1 cellular context compared by ENCODE assay signal in the genomic region with DNA sequence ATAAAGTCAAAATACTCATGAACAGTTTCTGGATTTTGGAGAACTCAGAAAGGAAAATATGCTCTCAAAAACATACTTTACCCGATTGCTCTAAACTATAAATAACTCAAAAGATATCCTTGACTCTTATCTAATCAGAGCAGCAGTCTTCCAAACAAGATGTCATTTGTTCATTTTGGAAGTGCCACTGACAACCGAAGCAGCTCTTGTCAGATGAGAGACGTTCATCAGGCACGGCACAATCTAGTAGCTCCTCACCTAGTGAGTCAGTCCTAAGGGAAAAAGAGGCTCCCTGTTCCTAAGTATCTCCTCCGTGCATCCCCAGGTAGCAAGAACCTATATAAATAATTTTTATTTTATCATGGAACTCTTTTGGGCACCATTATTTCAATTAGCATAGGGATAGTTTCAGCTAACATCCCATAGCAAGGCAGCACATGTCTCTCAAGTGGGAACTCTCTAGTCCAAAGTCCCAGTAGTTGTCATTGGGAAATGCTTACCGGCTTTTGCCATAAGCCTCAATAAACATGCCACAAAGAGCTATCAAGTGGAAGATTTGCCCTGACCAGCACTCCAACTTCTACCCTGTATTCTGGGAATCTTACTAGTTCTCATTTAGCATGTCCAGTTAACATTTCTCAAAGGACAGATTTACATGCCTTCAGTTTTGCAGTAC.
TF ChIP-seq lines count a peak whose summit lies in the region.

No MANE protein-coding gene starts in this region.

TF ChIP-seq in HepG2, 621 proteins besides CTCF, POLR2A, EP300 and RAD21:
- peak; percentile 57 for TF ChIP-seq HNF4A (CRISPR knock-in tag; IDR thresholded peaks at IDR 0.05)
- TF ChIP-seq ZNF644 (CRISPR knock-in tag; IDR thresholded peaks at IDR 0.05; ENCODE audit: low read depth), result 0 out of 2 replicates have a peak, but pooled peaks have one; percentile 27
- no peak for TF ChIP-seq ELF1 (CRISPR knock-in tag; IDR thresholded peaks at IDR 0.05)
- no peak for TF ChIP-seq SIX4 (CRISPR knock-in tag; IDR thresholded peaks at IDR 0.05)
- TF ChIP-seq HNF4G (IDR thresholded peaks at IDR 0.05; ENCODE audit: borderline replicate concordance, low read depth, low read length), result peak; percentile 21; the same call in 1 of the 2 replicates
- no peak for TF ChIP-seq HNF4G (CRISPR knock-in tag; IDR thresholded peaks at IDR 0.05; ENCODE audit: borderline replicate concordance, low read depth)
- TF ChIP-seq, protein P1, sequence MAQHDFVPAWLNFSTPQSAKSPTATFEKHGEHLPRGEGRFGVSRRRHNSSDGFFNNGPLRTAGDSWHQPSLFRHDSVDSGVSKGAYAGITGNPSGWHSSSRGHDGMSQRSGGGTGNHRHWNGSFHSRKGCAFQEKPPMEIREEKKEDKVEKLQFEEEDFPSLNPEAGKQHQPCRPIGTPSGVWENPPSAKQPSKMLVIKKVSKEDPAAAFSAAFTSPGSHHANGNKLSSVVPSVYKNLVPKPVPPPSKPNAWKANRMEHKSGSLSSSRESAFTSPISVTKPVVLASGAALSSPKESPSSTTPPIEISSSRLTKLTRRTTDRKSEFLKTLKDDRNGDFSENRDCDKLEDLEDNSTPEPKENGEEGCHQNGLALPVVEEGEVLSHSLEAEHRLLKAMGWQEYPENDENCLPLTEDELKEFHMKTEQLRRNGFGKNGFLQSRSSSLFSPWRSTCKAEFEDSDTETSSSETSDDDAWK (CRISPR knock-in tag; IDR thresholded peaks at IDR 0.05), result no peak
- no peak for TF ChIP-seq SMARCC2 (IDR thresholded peaks at IDR 0.05)
- TF ChIP-seq ZNF781 (CRISPR knock-in tag; IDR thresholded peaks at IDR 0.05; ENCODE audit: borderline replicate concordance, not compliant biosample characterization), result no peak
- TF ChIP-seq, protein P2, sequence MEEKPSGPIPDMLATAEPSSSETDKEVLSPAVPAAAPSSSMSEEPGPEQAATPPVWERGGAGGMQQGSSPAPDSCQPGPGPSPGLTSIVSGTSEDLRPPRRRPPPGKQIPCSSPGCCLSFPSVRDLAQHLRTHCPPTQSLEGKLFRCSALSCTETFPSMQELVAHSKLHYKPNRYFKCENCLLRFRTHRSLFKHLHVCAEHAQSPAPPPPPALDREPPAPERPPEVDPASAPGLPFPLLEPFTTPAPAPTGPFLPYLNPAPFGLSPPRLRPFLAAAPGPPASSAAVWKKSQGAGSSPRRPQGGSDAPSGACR (CRISPR knock-in tag; IDR thresholded peaks at IDR 0.05), result no peak
- TF ChIP-seq SETDB1 (CRISPR knock-in tag; IDR thresholded peaks at IDR 0.05; ENCODE audit: borderline replicate concordance), result no peak
